In the genomic region with DNA sequence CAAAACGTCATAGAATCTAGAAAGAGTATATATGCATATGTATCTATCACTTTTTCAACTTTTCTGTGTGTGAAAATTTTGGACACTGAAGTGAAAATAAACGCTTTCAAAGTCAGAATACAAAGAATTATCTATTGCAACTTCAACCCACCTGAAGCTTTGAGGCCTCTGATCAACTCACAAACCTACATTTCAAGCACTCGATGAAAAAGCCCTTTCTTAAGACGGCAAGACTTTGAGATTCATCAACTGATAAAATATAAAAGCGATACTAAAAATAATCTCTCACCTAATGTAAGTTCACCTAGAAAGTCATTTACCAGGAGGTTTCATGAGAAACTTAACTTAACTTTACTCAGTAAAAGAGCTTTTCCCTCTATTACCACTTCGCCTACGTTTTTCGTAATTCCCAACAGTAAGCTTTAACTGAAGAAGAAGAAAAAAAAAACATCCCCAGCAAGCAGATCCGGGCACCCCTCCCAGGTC, we compare ENCODE assay signal across 8 cellular contexts. TPM values are rescaled to one million over a fixed set of nuclear protein-coding genes. Genes with fewer than 3 reads are reported as not detected.
DNase-seq lines count a peak whose midpoint lies in the region; ATAC-seq and TF ChIP-seq lines count a peak whose summit lies in the region.

No MANE protein-coding gene starts in this region.

- DNase-seq in NCI-H1105 treated with DMSO at 0.1 percent for 48 hours (lab: John Stamatoyannopoulos, UW) (peak; percentile 24), NCI-H1105 (lab: John Stamatoyannopoulos, UW) (no peak), SW480 (ENCODE audit: low spot score) (peak; percentile 18), fibroblast of villous mesenchyme (ENCODE audit: low read depth) (no peak), retinal pigment epithelial cell (ENCODE audit: low read depth) (no peak), ureter (ENCODE audit: low spot score) (no peak), SKM-1 treated with dmso at 0.1 percent for 144 hours (lab: John Stamatoyannopoulos, UW; ENCODE audit: unreplicated experiment) (no peak)

- TF ChIP-seq CTCF in fibroblast of villous mesenchyme (IDR thresholded peaks at IDR 0.05; ENCODE audit: insufficient read depth, low read depth, low read length) (no peak), retinal pigment epithelial cell (conservative IDR thresholded peaks at IDR 0.05; ENCODE audit: low read depth, low read length) (no peak)

- H3K4me3 ChIP-seq in fibroblast of villous mesenchyme (ENCODE audit: low read depth, low read length) (peak overlapping the region; percentile 95), retinal pigment epithelial cell (ENCODE audit: low read length) (peak overlapping the region; percentile 97)

- ATAC-seq in GM19324 (IDR thresholded peaks at IDR 0.05; ENCODE audit: low FRiP score, unreplicated experiment), result no peak

RNA-seq across cellular contexts. Expression of a gene that starts 1.2 kb away (rescaled TPM):
- total RNA-seq in fibroblast of villous mesenchyme, result 71.8 and 86.4 TPM in 2 replicates
- total RNA-seq in ureter, result 82.0 TPM

Comparison
In these comparisons a context has a peak if more than half of its experiments do, and no peak if none do; other contexts are left out.
1. DNase-seq: peak in NCI-H1105 treated with DMSO at 0.1 percent for 48 hours (single experiment) and SW480 (single experiment); none in NCI-H1105 (single experiment), fibroblast of villous mesenchyme (single experiment), retinal pigment epithelial cell (single experiment), ureter (single experiment) and SKM-1 treated with dmso at 0.1 percent for 144 hours (single experiment).